28 cellular contexts compared by ENCODE assay signal in the genomic region with DNA sequence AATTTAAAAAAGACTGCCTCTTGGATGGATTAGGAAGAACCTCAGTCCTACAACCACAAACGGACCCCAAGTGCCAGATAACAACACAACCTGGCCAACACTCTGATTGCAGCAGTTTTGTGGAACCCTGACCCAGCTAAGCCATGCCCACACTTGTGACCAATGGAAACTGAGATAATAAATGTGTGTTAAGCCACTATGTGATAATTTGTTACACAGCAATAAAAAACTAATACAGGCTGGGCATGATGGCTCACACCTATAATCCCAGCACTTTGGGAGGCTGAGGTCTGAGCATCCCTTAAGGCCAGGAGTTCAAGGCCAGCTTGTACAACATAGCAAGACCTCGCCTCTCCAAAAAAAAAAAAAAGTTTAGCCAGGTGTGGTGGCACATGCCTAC.
"Had no signal": no experiment of that assay in that cellular context is flagged by ENCODE, and none has a peak within 500 bp of the region (broad histone marks: within the 10 kb centered on the region; RNA-seq: fewer than 3 reads in every experiment).

No MANE protein-coding gene starts in this region.

- H3K36me3 ChIP-seq: colonic mucosa, esophagus muscularis mucosa, gastrocnemius medialis, gastroesophageal sphincter, heart left ventricle, heart right ventricle had no signal

- H3K4me1 ChIP-seq: colonic mucosa, esophagus muscularis mucosa, esophagus squamous epithelium, gastrocnemius medialis, gastroesophageal sphincter, heart left ventricle, heart right ventricle had no signal

- H3K9me3 ChIP-seq: colonic mucosa, esophagus muscularis mucosa, esophagus squamous epithelium, gastrocnemius medialis, gastroesophageal sphincter had no signal

- ATAC-seq: effector memory CD8-positive, alpha-beta T cell; esophagus mucosa; foreskin keratinocyte; gastrocnemius medialis; gastroesophageal sphincter; heart left ventricle; heart right ventricle had no signal

- DNase-seq: colonic mucosa; cortex of kidney; dermis blood vessel endothelial cell; dorsolateral prefrontal cortex; effector CD4-positive, alpha-beta T cell; effector CD8-positive, alpha-beta T cell; effector memory CD4-positive, alpha-beta T cell; effector memory CD8-positive, alpha-beta T cell; endodermal cell; erythroblast; esophagus squamous epithelium; foreskin fibroblast; foreskin keratinocyte; foreskin melanocyte; gastrocnemius medialis; glutamatergic neuron; head of caudate nucleus; heart left ventricle; heart right ventricle had no signal

- H3K27me3 ChIP-seq: colonic mucosa, dorsolateral prefrontal cortex, esophagus muscularis mucosa, esophagus squamous epithelium, foreskin keratinocyte, gastrocnemius medialis, gastroesophageal sphincter, heart left ventricle, heart right ventricle had no signal

- H3K27ac ChIP-seq: colonic mucosa, coronary artery, dorsolateral prefrontal cortex, epithelial cell of prostate, esophagus muscularis mucosa, esophagus squamous epithelium, foreskin keratinocyte, gastrocnemius medialis, gastroesophageal sphincter, heart left ventricle, heart right ventricle had no signal

- H3K4me3 ChIP-seq: colonic mucosa, coronary artery, dorsolateral prefrontal cortex, esophagus muscularis mucosa, esophagus squamous epithelium, gastrocnemius medialis, gastroesophageal sphincter, heart left ventricle, heart right ventricle had no signal

- FAIRE-seq: colon, endometrium, endothelial cell of umbilical vein, frontal cortex had no signal
